Comparison of ENCODE assay signal across 14 cellular contexts in the genomic region with DNA sequence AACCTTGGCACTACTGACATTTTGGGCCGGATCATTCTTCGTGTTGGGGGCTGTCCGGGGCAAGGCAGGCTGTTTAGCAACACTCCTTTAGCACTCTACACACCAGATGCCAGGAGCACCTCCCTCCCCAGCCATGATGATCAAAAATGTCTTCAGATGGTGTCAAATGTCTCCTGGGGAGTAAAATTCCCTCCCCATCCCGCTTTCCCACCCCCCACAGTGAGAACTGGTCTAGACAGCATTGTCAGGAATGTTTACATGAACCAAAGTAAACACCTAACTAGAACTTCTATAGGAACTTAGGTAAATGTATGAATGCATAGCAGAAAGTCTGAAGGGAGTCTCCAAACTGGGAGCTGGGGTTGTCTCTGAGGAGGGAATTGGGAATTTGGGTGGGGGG.
"Had no signal": no experiment of that assay in that cellular context is flagged by ENCODE, and none has a peak within 500 bp of the region (broad histone marks: within the 10 kb centered on the region; RNA-seq: fewer than 3 reads in every experiment).

No MANE protein-coding gene starts in this region.

- H3K27me3 ChIP-seq: ascending aorta, hepatocyte, thyroid gland, uterus had no signal

- H3K9me3 ChIP-seq: ascending aorta, thyroid gland, uterus had no signal

- H3K9me3 Mint-ChIP-seq: activated naive CD8-positive, alpha-beta T cell treated with anti-CD3 and anti-CD28 coated beads, Interleukin-2, amount 50 U/mL, for 24 hours; activated T-helper 17 cell treated with anti-CD3 and anti-CD28 coated beads, Interleukin-2, amount 50 U/mL, for 72 hours; nephron had no signal

- ATAC-seq: activated CD4-positive, alpha-beta T cell treated with anti-CD3 and anti-CD28 coated beads for 36 hours; activated naive CD8-positive, alpha-beta T cell treated with anti-CD3 and anti-CD28 coated beads, Interleukin-2, amount 50 U/mL, for 24 hours; activated T-helper 17 cell treated with anti-CD3 and anti-CD28 coated beads, Interleukin-2, amount 50 U/mL, for 72 hours; esophagus mucosa; SK-N-SH treated with all-trans-retinoic acid at 6 μM for 48 hours; stimulated activated effector memory CD8-positive, alpha-beta T cell treated with anti-CD3 and anti-CD28 coated beads, Interleukin-12 subunit alpha, Interleukin-12 subunit beta, amount 100 ng/mL, for 72 hours had no signal

- H3K27ac Mint-ChIP-seq: activated CD4-positive, alpha-beta T cell treated with anti-CD3 and anti-CD28 coated beads for 36 hours; activated naive CD8-positive, alpha-beta T cell treated with anti-CD3 and anti-CD28 coated beads, Interleukin-2, amount 50 U/mL, for 24 hours; activated T-helper 17 cell treated with anti-CD3 and anti-CD28 coated beads, Interleukin-2, amount 50 U/mL, for 72 hours; nephron; stimulated activated effector memory CD8-positive, alpha-beta T cell treated with anti-CD3 and anti-CD28 coated beads, Interleukin-12 subunit alpha, Interleukin-12 subunit beta, amount 100 ng/mL, for 72 hours had no signal

- H3K27me3 Mint-ChIP-seq: activated CD4-positive, alpha-beta T cell treated with anti-CD3 and anti-CD28 coated beads for 36 hours; activated naive CD8-positive, alpha-beta T cell treated with anti-CD3 and anti-CD28 coated beads, Interleukin-2, amount 50 U/mL, for 24 hours had no signal

- H3K36me3 ChIP-seq: ascending aorta, thyroid gland, uterus had no signal

- H3K27ac ChIP-seq: ascending aorta, hepatocyte, thyroid gland, uterus had no signal

- H3K4me1 ChIP-seq: ascending aorta, uterus had no signal

- H3K4me3 Mint-ChIP-seq: activated CD4-positive, alpha-beta T cell treated with anti-CD3 and anti-CD28 coated beads for 36 hours; activated naive CD8-positive, alpha-beta T cell treated with anti-CD3 and anti-CD28 coated beads, Interleukin-2, amount 50 U/mL, for 24 hours; activated T-helper 17 cell treated with anti-CD3 and anti-CD28 coated beads, Interleukin-2, amount 50 U/mL, for 72 hours; nephron; stimulated activated effector memory CD8-positive, alpha-beta T cell treated with anti-CD3 and anti-CD28 coated beads, Interleukin-12 subunit alpha, Interleukin-12 subunit beta, amount 100 ng/mL, for 72 hours had no signal

- H3K4me3 ChIP-seq: ascending aorta, hepatocyte, thyroid gland, uterus had no signal

- DNase-seq: activated CD4-positive, alpha-beta T cell treated with anti-CD3 and anti-CD28 coated beads for 36 hours; activated naive CD4-positive, alpha-beta T cell treated with Interleukin-2 at 50 U/mL for 16 hours; activated naive CD8-positive, alpha-beta T cell treated with anti-CD3 and anti-CD28 coated beads, Interleukin-2, amount 50 U/mL, for 24 hours; kidney glomerular epithelial cell; mesenchymal stem cell; thyroid gland; uterus had no signal

- H3K4me1 Mint-ChIP-seq: nephron had no signal
